Comparison of ENCODE assay signal across 8 cellular contexts in the genomic region with DNA sequence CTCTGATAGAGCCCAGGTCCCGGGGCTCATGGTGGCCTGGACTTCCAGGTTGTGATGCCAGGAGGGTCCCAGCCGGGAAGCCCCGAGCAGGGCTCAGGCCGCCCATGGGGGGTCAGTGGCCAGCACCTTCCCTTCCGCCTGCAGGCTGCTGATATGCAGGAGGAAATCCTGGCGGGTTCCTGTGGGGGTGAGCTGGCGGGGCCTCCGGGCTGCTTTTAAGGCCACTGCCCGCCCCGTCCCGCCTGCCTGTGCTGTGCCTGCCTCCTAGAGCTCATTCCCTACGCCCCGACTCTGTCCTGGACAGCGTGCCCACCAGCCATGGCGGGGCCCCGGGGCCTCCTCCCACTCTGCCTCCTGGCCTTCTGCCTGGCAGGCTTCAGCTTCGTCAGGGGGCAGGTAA. TPM values are rescaled to one million over a fixed set of nuclear protein-coding genes. Genes with fewer than 3 reads are reported as not detected.
DNase-seq lines count a peak whose midpoint lies in the region; ATAC-seq and TF ChIP-seq lines count a peak whose summit lies in the region.

Gene STAB1 (plus strand): TSS at position 243 of the 400 bp plus-strand sequence. CDS start 76 bp downstream, at position 319.

- H3K27ac Mint-ChIP-seq in Caco-2 (ENCODE audit: unreplicated experiment), result peak within 1 kb of the TSS; percentile 70
- peak within 1 kb of the TSS; percentile 93 for H3K27ac Mint-ChIP-seq in progenitor cell of endocrine pancreas

- H3K4me3 ChIP-seq in Caco-2 (ENCODE audit: low read depth, low read length) (no peak within 1 kb of the TSS), breast epithelium (peak within 1 kb of the TSS; percentile 34 to 60 (median 41))

- H3K9me3 ChIP-seq in Caco-2, result no peaks in the 10 kb centered on the region
- H3K9me3 ChIP-seq in breast epithelium, result no peaks in the 10 kb centered on the region

- POLR2A ChIA-PET in Caco-2 (lab: Charles Lee), result no interaction called here

- H3K36me3 ChIP-seq in Caco-2 (ENCODE audit: control insufficient read depth, insufficient read depth, low read length) (no peaks in the 10 kb centered on the region), breast epithelium (no peaks in the 10 kb centered on the region)

- DNase-seq in Caco-2, result no peak
- peak in 1 of 2 donors; percentile 59 for DNase-seq in breast epithelium (ENCODE audit: low spot score in 2 of 2)
- peak; percentile 57 for DNase-seq in iPS-NIHi11 (ENCODE audit: low spot score)
- DNase-seq in progenitor cell of endocrine pancreas (ENCODE audit: low spot score, unreplicated experiment), result no peak
- no peak for DNase-seq in activated T-cell treated with anti-CD3 and anti-CD28 coated beads, Interleukin-2, amount 50 U/mL, for 1 hour
- DNase-seq in amygdala (lab: John Stamatoyannopoulos, UW), result no peak
- DNase-seq in NCI-H774 (lab: John Stamatoyannopoulos, UW), result no peak

- H3K27me3 Mint-ChIP-seq in Caco-2 (ENCODE audit: insufficient read depth, unreplicated experiment) (no peaks in the 10 kb centered on the region), progenitor cell of endocrine pancreas (no peaks in the 10 kb centered on the region)

- no peaks in the 10 kb centered on the region for H3K27me3 ChIP-seq in Caco-2 (replicated peaks; ENCODE audit: control insufficient read depth, insufficient read depth, low read length)
- H3K27me3 ChIP-seq in breast epithelium, result no peaks in the 10 kb centered on the region

- intact Hi-C loops in Caco-2 (cut with micrococcal nuclease; ENCODE audit: unreplicated experiment), result no loop called here
- intact Hi-C loops in breast epithelium (cut with DNase I; ENCODE audit: low total_unique reads), result no loop called here

- H3K4me1 ChIP-seq in Caco-2 (no peaks in the 10 kb centered on the region), breast epithelium (no peaks in the 10 kb centered on the region)

- CTCF ChIA-PET in Caco-2 (lab: Charles Lee), result no interaction called here

- TF ChIP-seq POLR2A in breast epithelium (IDR thresholded peaks at IDR 0.05), result no peak

- H3K27ac ChIP-seq in breast epithelium, result peak within 1 kb of the TSS; percentile 17 to 85

- ATAC-seq in GM21723 (IDR thresholded peaks at IDR 0.05; ENCODE audit: unreplicated experiment), result no peak

- H3K9me3 Mint-ChIP-seq in Caco-2 (ENCODE audit: unreplicated experiment) (no peaks in the 10 kb centered on the region), progenitor cell of endocrine pancreas (ENCODE audit: low read depth) (no peaks in the 10 kb centered on the region)

- TF ChIP-seq CTCF in Caco-2 (IDR thresholded peaks at IDR 0.05; ENCODE audit: insufficient read depth in 1 of 2, low read depth in 1 of 2, low read length in 1 of 2, severe bottlenecking in 1 of 2, unreplicated experiment in 1 of 2), result no peak
- no peak for TF ChIP-seq CTCF in breast epithelium (IDR thresholded peaks at IDR 0.05)
- TF ChIP-seq CTCF in progenitor cell of endocrine pancreas (IDR thresholded peaks at IDR 0.05; ENCODE audit: unreplicated experiment), result no peak

- peaks cover 12% of the 10 kb centered on the region for H3K36me3 Mint-ChIP-seq in Caco-2 (ENCODE audit: insufficient read depth, unreplicated experiment)
- H3K36me3 Mint-ChIP-seq in progenitor cell of endocrine pancreas (ENCODE audit: insufficient read depth), result peaks cover 1% of the 10 kb centered on the region

- H3K4me1 Mint-ChIP-seq in Caco-2 (ENCODE audit: low read depth, unreplicated experiment) (no peaks in the 10 kb centered on the region), progenitor cell of endocrine pancreas (ENCODE audit: low read depth) (peaks cover 2% of the 10 kb centered on the region)

- H3K4me3 Mint-ChIP-seq in Caco-2 (ENCODE audit: unreplicated experiment), result no peak within 1 kb of the TSS
- H3K4me3 Mint-ChIP-seq in progenitor cell of endocrine pancreas (ENCODE audit: low read depth), result no peak within 1 kb of the TSS

- BruUV-seq in Caco-2 (replicated peaks; lab: Mats Ljungman, UMichigan), result no TSS peak

RNA-seq across cellular contexts. Expression of gene STAB1, which starts in this region (rescaled TPM):
- total RNA-seq in Caco-2 (2022) (0.39 and 0.63 TPM in 2 replicates), breast epithelium (100 to 1,000 TPM in 1 of 3 donors, 10 to 100 TPM in 2; 47.7 to 149 (median 55.4) TPM), progenitor cell of endocrine pancreas (0.27 and 0.46 TPM in 2 replicates)

Comparison
In these comparisons a context has a peak if more than half of its experiments do, and no peak if none do; other contexts are left out.
1. RNA of gene STAB1 (total RNA-seq): 47.7 to 149 TPM in breast epithelium; 0.27 to 0.46 TPM in progenitor cell of endocrine pancreas and 0.39 to 0.63 TPM in Caco-2; every median in the first group is over 10 times any median in the second.